ENCODE assay signal across 5 cellular contexts in the genomic region with DNA sequence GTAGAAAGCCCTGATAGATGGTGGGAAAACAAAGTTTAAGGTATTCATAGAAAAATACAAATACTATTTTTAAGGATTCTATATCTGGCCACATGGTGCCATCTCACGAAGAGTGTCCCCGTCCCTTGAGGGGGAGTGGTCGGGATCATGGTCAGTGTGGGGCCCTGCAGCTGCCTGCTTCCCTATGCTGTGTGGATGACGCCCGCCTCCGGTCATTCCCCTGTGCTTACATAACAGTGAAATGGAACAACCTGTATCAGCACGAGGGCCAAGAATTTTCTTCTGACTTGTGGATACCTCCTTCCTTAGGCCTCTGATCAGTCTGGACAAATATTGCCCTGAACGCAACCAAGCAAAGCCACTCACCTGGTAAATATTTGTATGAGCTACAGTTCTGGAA. TPM values are rescaled to one million over a fixed set of nuclear protein-coding genes. Genes with fewer than 3 reads are reported as not detected.
"Had no signal": no experiment of that assay in that cellular context is flagged by ENCODE, and none has a peak within 500 bp of the region (broad histone marks: within the 10 kb centered on the region; RNA-seq: fewer than 3 reads in every experiment).

No MANE protein-coding gene starts in this region.

RNA-seq across cellular contexts. Expression of a gene that starts 3.6 kb away (rescaled TPM):
- total RNA-seq: HT-29, HT1080, IMR-90, K562 had no signal
- polyA plus RNA-seq: IgD-negative memory B cell, IMR-90, K562 had no signal
